ENCODE assay signal across 1 cellular context in the genomic region with DNA sequence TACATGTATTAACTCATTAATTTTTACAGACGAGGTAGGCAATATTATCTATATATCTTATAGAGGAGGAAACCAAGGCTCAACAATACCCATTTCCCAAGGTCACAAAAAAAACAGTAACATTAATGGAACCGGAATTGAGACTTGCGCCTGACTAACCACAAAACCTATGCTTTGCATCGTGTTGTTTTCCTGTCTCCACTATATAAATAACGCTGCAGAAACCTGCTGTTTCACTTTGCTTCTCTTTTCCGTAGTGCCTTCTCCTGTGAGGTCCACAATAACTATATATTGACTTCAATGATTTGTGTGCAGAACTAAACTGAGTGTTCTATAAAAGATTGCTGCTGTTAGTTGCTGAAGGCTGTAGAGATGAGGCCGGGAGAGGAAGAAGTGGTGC.
TF ChIP-seq lines count a peak whose summit lies in the region.

No MANE protein-coding gene starts in this region.

TF ChIP-seq in HepG2, 621 proteins besides CTCF, POLR2A, EP300 and RAD21 (continued from another document):
- TF ChIP-seq, protein P1, sequence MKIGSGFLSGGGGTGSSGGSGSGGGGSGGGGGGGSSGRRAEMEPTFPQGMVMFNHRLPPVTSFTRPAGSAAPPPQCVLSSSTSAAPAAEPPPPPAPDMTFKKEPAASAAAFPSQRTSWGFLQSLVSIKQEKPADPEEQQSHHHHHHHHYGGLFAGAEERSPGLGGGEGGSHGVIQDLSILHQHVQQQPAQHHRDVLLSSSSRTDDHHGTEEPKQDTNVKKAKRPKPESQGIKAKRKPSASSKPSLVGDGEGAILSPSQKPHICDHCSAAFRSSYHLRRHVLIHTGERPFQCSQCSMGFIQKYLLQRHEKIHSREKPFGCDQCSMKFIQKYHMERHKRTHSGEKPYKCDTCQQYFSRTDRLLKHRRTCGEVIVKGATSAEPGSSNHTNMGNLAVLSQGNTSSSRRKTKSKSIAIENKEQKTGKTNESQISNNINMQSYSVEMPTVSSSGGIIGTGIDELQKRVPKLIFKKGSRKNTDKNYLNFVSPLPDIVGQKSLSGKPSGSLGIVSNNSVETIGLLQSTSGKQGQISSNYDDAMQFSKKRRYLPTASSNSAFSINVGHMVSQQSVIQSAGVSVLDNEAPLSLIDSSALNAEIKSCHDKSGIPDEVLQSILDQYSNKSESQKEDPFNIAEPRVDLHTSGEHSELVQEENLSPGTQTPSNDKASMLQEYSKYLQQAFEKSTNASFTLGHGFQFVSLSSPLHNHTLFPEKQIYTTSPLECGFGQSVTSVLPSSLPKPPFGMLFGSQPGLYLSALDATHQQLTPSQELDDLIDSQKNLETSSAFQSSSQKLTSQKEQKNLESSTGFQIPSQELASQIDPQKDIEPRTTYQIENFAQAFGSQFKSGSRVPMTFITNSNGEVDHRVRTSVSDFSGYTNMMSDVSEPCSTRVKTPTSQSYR (CRISPR knock-in tag; IDR thresholded peaks at IDR 0.05; ENCODE audit: borderline replicate concordance), result no peak
- TF ChIP-seq MAF1 (CRISPR knock-in tag; IDR thresholded peaks at IDR 0.05; ENCODE audit: borderline replicate concordance), result no peak
- TF ChIP-seq ERF (CRISPR knock-in tag; IDR thresholded peaks at IDR 0.05), result no peak
